In genomic region chr7:139036901-139037300, GRCh38 we compare ENCODE assay signal across 16 cellular contexts. TPM values are rescaled to one million over a fixed set of nuclear protein-coding genes. Genes with fewer than 3 reads are reported as not detected.
DNase-seq lines count a peak whose midpoint lies in the region; ATAC-seq, FAIRE-seq and TF ChIP-seq lines count a peak whose summit lies in the region.
"Had no signal": no experiment of that assay in that cellular context is flagged by ENCODE, and none has a peak within 500 bp of the region (broad histone marks: within the 10 kb centered on the region; RNA-seq: fewer than 3 reads in every experiment).

No MANE protein-coding gene starts in this region.

- peaks cover 12% of the 10 kb centered on the region for H3K4me1 ChIP-seq in astrocyte (ENCODE audit: insufficient read depth, low read length)

- H3K36me3 ChIP-seq in astrocyte (ENCODE audit: insufficient read depth, low read length), result peaks cover 7% of the 10 kb centered on the region

- no peak overlapping the region for H3K4me2 ChIP-seq in astrocyte (ENCODE audit: low read length)

- CTCF ChIA-PET in activated CD4-positive, alpha-beta T cell treated with anti-CD3 and anti-CD28 coated beads, Interleukin-2, amount 10 ng/mL, durations not matched to agents 7 days and 5 days (lab: Charles Lee), result interaction anchor here (1.3 to 2.2 kb wide), 2 partner anchors 13 to 19 kb away, joined by 4 to 7 read pairs; no protein-coding TSS in a partner anchor

- H3K79me2 ChIP-seq in astrocyte (ENCODE audit: insufficient read depth, low read length), result peaks cover 31% of the 10 kb centered on the region

- no peak for TF ChIP-seq CTCF in NB4 (IDR thresholded peaks at IDR 0.05; ENCODE audit: low read depth, low read length)
- no peak for TF ChIP-seq CTCF in astrocyte (IDR thresholded peaks at IDR 0.05; ENCODE audit: insufficient read depth, low read depth, low read length)

- peaks cover 23% of the 10 kb centered on the region for H3K36me3 Mint-ChIP-seq in activated CD4-positive, alpha-beta T cell treated with anti-CD3 and anti-CD28 coated beads, Interleukin-2, amount 10 ng/mL, durations not matched to agents 7 days and 5 days (ENCODE audit: low read depth)
- H3K36me3 Mint-ChIP-seq in astrocyte (ENCODE audit: low read depth, unreplicated experiment), result peaks cover 5% of the 10 kb centered on the region
- no peaks in the 10 kb centered on the region for H3K36me3 Mint-ChIP-seq in natural killer cell treated with Interleukin-12 subunit alpha and Interleukin-12 subunit beta and Interleukin-15 and Interleukin-18, amount 100 ng/mL, for 72 hours

- ATAC-seq in natural killer cell treated with Interleukin-12 subunit alpha and Interleukin-12 subunit beta and Interleukin-15 and Interleukin-18, amount 100 ng/mL, for 72 hours, result no peak
- ATAC-seq in HG03095 (IDR thresholded peaks at IDR 0.05; ENCODE audit: unreplicated experiment), result no peak

- H3K27ac ChIP-seq in astrocyte (ENCODE audit: low read depth, low read length), result no peak overlapping the region

- DNase-seq in activated CD4-positive, alpha-beta T cell treated with anti-CD3 and anti-CD28 coated beads, Interleukin-2, amount 10 ng/mL, durations not matched to agents 7 days and 5 days, result no peak
- DNase-seq in activated CD4-positive, alpha-beta T cell treated with anti-CD3 and anti-CD28 coated beads for 1 hour, result no peak
- peak; percentile 38 for DNase-seq in NB4 (ENCODE audit: low read depth)
- DNase-seq in astrocyte (ENCODE audit: low read depth), result no peak
- no peak for DNase-seq in natural killer cell treated with Interleukin-12 subunit alpha and Interleukin-12 subunit beta and Interleukin-15 and Interleukin-18, amount 100 ng/mL, for 72 hours (ENCODE audit: low spot score)
- no peak for DNase-seq in Kasumi-1 (lab: John Stamatoyannopoulos, UW)
- no peak for DNase-seq in NCI-H2196 treated with DMSO at 0.1 percent for 48 hours (lab: John Stamatoyannopoulos, UW; ENCODE audit: unreplicated experiment)
- DNase-seq: adrenal gland; glutamatergic neuron; NCI-H2171 treated with DMSO at 0.1 percent for 48 hours; occipital lobe; stimulated activated CD8-positive, alpha-beta memory T cell treated with anti-CD3 and anti-CD28 coated beads, Interleukin-4, amount 100 ng/mL, for 48 hours; WERI-Rb-1 had no signal

- peaks cover 4% of the 10 kb centered on the region for H3K27me3 Mint-ChIP-seq in activated CD4-positive, alpha-beta T cell treated with anti-CD3 and anti-CD28 coated beads, Interleukin-2, amount 10 ng/mL, durations not matched to agents 7 days and 5 days
- peaks cover 16% of the 10 kb centered on the region for H3K27me3 Mint-ChIP-seq in astrocyte (ENCODE audit: low read depth, unreplicated experiment)
- H3K27me3 Mint-ChIP-seq in natural killer cell treated with Interleukin-12 subunit alpha and Interleukin-12 subunit beta and Interleukin-15 and Interleukin-18, amount 100 ng/mL, for 72 hours, result peaks cover 0 to 3% of the 10 kb centered on the region in 2 donors

- no peak overlapping the region for H3K4me3 ChIP-seq in NB4 (ENCODE audit: low read depth, low read length)
- H3K4me3 ChIP-seq in astrocyte (ENCODE audit: insufficient read depth, low read depth, low read length), result no peak overlapping the region

- H3K9me3 ChIP-seq in astrocyte (ENCODE audit: insufficient read depth, low read depth, low read length), result no peaks in the 10 kb centered on the region
- H3K9me3 ChIP-seq: adrenal gland, tibial nerve had no signal

- no peak overlapping the region for H2AFZ ChIP-seq in astrocyte (ENCODE audit: low read depth, low read length)

- peaks cover 48% of the 10 kb centered on the region for H3K4me1 Mint-ChIP-seq in activated CD4-positive, alpha-beta T cell treated with anti-CD3 and anti-CD28 coated beads, Interleukin-2, amount 10 ng/mL, durations not matched to agents 7 days and 5 days
- no peaks in the 10 kb centered on the region for H3K4me1 Mint-ChIP-seq in astrocyte (ENCODE audit: low read depth, unreplicated experiment)
- H3K4me1 Mint-ChIP-seq in natural killer cell treated with Interleukin-12 subunit alpha and Interleukin-12 subunit beta and Interleukin-15 and Interleukin-18, amount 100 ng/mL, for 72 hours (ENCODE audit: low read depth in 2 of 2), result peaks cover 13 to 16% of the 10 kb centered on the region in 2 donors

- FAIRE-seq in astrocyte (lab: Jason Lieb, UNC), result no peak

- POLR2A ChIA-PET in activated CD4-positive, alpha-beta T cell treated with anti-CD3 and anti-CD28 coated beads, Interleukin-2, amount 10 ng/mL, durations not matched to agents 7 days and 5 days (lab: Charles Lee), result no interaction called here

- no peak for TF ChIP-seq POLR2A in NB4 (IDR thresholded peaks at IDR 0.05; ENCODE audit: extremely low read depth, insufficient read length)

- no peaks in the 10 kb centered on the region for H3K27me3 ChIP-seq in astrocyte (ENCODE audit: insufficient read depth, low read length)
- H3K27me3 ChIP-seq: adrenal gland, tibial nerve had no signal

- H3K9ac ChIP-seq in astrocyte (ENCODE audit: low read length), result no peak overlapping the region

- H4K20me1 ChIP-seq in astrocyte (ENCODE audit: insufficient read depth, low read length), result peaks cover 17% of the 10 kb centered on the region

- no peaks in the 10 kb centered on the region for H3K9me3 Mint-ChIP-seq in activated CD4-positive, alpha-beta T cell treated with anti-CD3 and anti-CD28 coated beads, Interleukin-2, amount 10 ng/mL, durations not matched to agents 7 days and 5 days
- peaks cover 2% of the 10 kb centered on the region for H3K9me3 Mint-ChIP-seq in astrocyte (ENCODE audit: unreplicated experiment)
- no peaks in the 10 kb centered on the region for H3K9me3 Mint-ChIP-seq in natural killer cell treated with Interleukin-12 subunit alpha and Interleukin-12 subunit beta and Interleukin-15 and Interleukin-18, amount 100 ng/mL, for 72 hours
- H3K9me3 Mint-ChIP-seq: GM23338 had no signal

- no peak overlapping the region for H3K27ac Mint-ChIP-seq in activated CD4-positive, alpha-beta T cell treated with anti-CD3 and anti-CD28 coated beads, Interleukin-2, amount 10 ng/mL, durations not matched to agents 7 days and 5 days
- H3K27ac Mint-ChIP-seq in astrocyte (ENCODE audit: unreplicated experiment), result no peak overlapping the region
- no peak overlapping the region for H3K27ac Mint-ChIP-seq in natural killer cell treated with Interleukin-12 subunit alpha and Interleukin-12 subunit beta and Interleukin-15 and Interleukin-18, amount 100 ng/mL, for 72 hours
- H3K27ac Mint-ChIP-seq: GM23338 had no signal

- peak overlapping the region; percentile 69 for H3K4me3 Mint-ChIP-seq in activated CD4-positive, alpha-beta T cell treated with anti-CD3 and anti-CD28 coated beads, Interleukin-2, amount 10 ng/mL, durations not matched to agents 7 days and 5 days
- H3K4me3 Mint-ChIP-seq in astrocyte (ENCODE audit: unreplicated experiment), result peak overlapping the region; percentile 74
- peak overlapping the region; percentile 68 for H3K4me3 Mint-ChIP-seq in natural killer cell treated with Interleukin-12 subunit alpha and Interleukin-12 subunit beta and Interleukin-15 and Interleukin-18, amount 100 ng/mL, for 72 hours

RNA-seq across cellular contexts. Expression of gene ZC3HAV1L, which starts 1.1 kb away (rescaled TPM):
- 10 to 100 TPM; 14.9 to 16.5 TPM for total RNA-seq in activated CD4-positive, alpha-beta T cell treated with anti-CD3 and anti-CD28 coated beads, Interleukin-2, amount 10 ng/mL, durations not matched to agents 7 days and 5 days
- total RNA-seq in astrocyte, result 11.9 and 12.3 TPM in 2 replicates
- total RNA-seq in natural killer cell treated with Interleukin-12 subunit alpha and Interleukin-12 subunit beta and Interleukin-15 and Interleukin-18, amount 100 ng/mL, for 72 hours, result 1 to 10 TPM; 3.7 to 8.7 TPM

RNA-seq across cellular contexts. Expression of gene KIAA1549, which starts 55.7 kb away (rescaled TPM):
- under 1 TPM; 0.12 TPM for total RNA-seq in activated CD4-positive, alpha-beta T cell treated with anti-CD3 and anti-CD28 coated beads, Interleukin-2, amount 10 ng/mL, durations not matched to agents 7 days and 5 days
- 10.3 and 11.1 TPM in 2 replicates for total RNA-seq in astrocyte
- under 1 TPM; 0.21 to 0.33 TPM for total RNA-seq in natural killer cell treated with Interleukin-12 subunit alpha and Interleukin-12 subunit beta and Interleukin-15 and Interleukin-18, amount 100 ng/mL, for 72 hours
